Comparison of ENCODE assay signal across 3 cellular contexts in the genomic region with DNA sequence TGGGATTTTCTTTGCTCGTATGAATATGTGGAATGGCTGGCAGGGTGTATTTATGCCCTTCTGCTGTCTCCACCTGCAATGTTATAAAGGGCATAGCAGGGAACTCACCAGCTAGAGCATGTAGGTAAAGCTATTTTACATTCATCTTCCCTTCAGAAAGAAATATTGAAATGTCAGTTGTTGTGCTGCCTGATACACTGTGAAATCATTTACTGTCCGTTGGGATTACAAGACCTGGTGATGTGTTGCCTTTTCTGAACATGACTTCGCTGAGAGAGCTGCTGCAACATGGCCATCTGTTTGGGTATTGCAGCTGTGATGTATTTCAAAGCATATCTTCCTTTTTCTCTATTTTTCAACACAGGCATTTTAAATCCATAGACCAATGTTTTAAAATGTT.
"Had no signal": no experiment of that assay in that cellular context is flagged by ENCODE, and none has a peak within 500 bp of the region (broad histone marks: within the 10 kb centered on the region; RNA-seq: fewer than 3 reads in every experiment).

No MANE protein-coding gene starts in this region.

- ATAC-seq: GM12878 had no signal

- H3K4me3 ChIP-seq: GM12878 had no signal

- DNase-seq: GDM1, GF-D8 had no signal
